Comparison of ENCODE assay signal across 17 cellular contexts in genomic region chr4:10168151-10168550, GRCh38. TPM values are rescaled to one million over a fixed set of nuclear protein-coding genes. Genes with fewer than 3 reads are reported as not detected.
DNase-seq lines count a peak whose midpoint lies in the region; ATAC-seq and TF ChIP-seq lines count a peak whose summit lies in the region.
"Had no signal": no experiment of that assay in that cellular context is flagged by ENCODE, and none has a peak within 500 bp of the region (broad histone marks: within the 10 kb centered on the region; RNA-seq: fewer than 3 reads in every experiment).

No MANE protein-coding gene starts in this region.

- no peak overlapping the region for H3K27ac Mint-ChIP-seq in T-helper 17 cell
- H3K27ac Mint-ChIP-seq: CD4-positive, alpha-beta T cell; GM23338 had no signal

- H3K4me3 Mint-ChIP-seq in T-helper 17 cell: no peak overlapping the region
- H3K4me3 Mint-ChIP-seq: CD4-positive, alpha-beta T cell; GM23338 had no signal

- H3K27me3 ChIP-seq in cardiac muscle cell (no peaks in the 10 kb centered on the region), upper lobe of right lung (no peaks in the 10 kb centered on the region)

- TF ChIP-seq CTCF in cardiac muscle cell (IDR thresholded peaks at IDR 0.05; ENCODE audit: low read depth, low read length): no peak
- no peak for TF ChIP-seq CTCF in fibroblast of the aortic adventitia (IDR thresholded peaks at IDR 0.05; ENCODE audit: insufficient read depth, low read length)
- no peak for TF ChIP-seq CTCF in upper lobe of right lung (IDR thresholded peaks at IDR 0.05)

- H3K4me1 ChIP-seq in cardiac muscle cell (ENCODE audit: low read depth) (peaks cover 40% of the 10 kb centered on the region), mesodermal cell (ENCODE audit: control insufficient read depth, insufficient read depth, low read length, poor library complexity, severe bottlenecking) (peaks cover 33% of the 10 kb centered on the region), upper lobe of right lung (peaks cover 5% of the 10 kb centered on the region)
- H3K4me1 ChIP-seq: A549 had no signal

- H3K9me3 ChIP-seq in cardiac muscle cell (ENCODE audit: low read depth): no peaks in the 10 kb centered on the region
- H3K9me3 ChIP-seq in mesodermal cell (ENCODE audit: control insufficient read depth, low read length): no peaks in the 10 kb centered on the region
- H3K9me3 ChIP-seq in upper lobe of right lung: no peaks in the 10 kb centered on the region
- H3K9me3 ChIP-seq in T-helper 17 cell (ENCODE audit: control insufficient read depth, low read length, poor library complexity, severe bottlenecking): no peaks in the 10 kb centered on the region
- H3K9me3 ChIP-seq: A549 had no signal

- H3K4me1 Mint-ChIP-seq in T-helper 17 cell: peaks cover 3% of the 10 kb centered on the region

- H3K36me3 Mint-ChIP-seq in T-helper 17 cell (ENCODE audit: low read depth): no peaks in the 10 kb centered on the region

- WGBS in mesodermal cell (ENCODE audit: insufficient coverage in 2 of 2), 2 experiments: 67 to 75% methylated on average over 2 to 3 of the region's 3 CpGs

- intact Hi-C loops in left cardiac atrium (cut with DNase I) (loop anchor here in 1 of 2 donors (10.0 kb wide), 1 partner anchor 67 kb away; no protein-coding TSS in a partner anchor), upper lobe of right lung (cut with DNase I) (loop anchor here (10.0 kb wide), 1 partner anchor 237 kb away; no protein-coding TSS in a partner anchor)

- DNase-seq in cardiac muscle cell (ENCODE audit: low read depth in 1 of 2, low spot score in 1 of 2) (peak in 1 of 2 donors; percentile 21), left cardiac atrium (no peak), fibroblast of the aortic adventitia (ENCODE audit: low read depth) (peak; percentile 52), upper lobe of right lung (no peak), T-helper 17 cell (no peak)
- DNase-seq: AML-193; Caco-2; CD4-positive, alpha-beta T cell; GDM1; HCEC 1CT had no signal

- ATAC-seq in left cardiac atrium: no peak
- no peak for ATAC-seq in upper lobe of right lung
- no peak for ATAC-seq in HG02885 (IDR thresholded peaks at IDR 0.05; ENCODE audit: poor library complexity, unreplicated experiment)
- ATAC-seq in HG02759 (IDR thresholded peaks at IDR 0.05; ENCODE audit: unreplicated experiment): no peak
- ATAC-seq in T-helper 17 cell: no peak
- ATAC-seq: A549, GM23338 had no signal

- no peaks in the 10 kb centered on the region for H3K27me3 Mint-ChIP-seq in T-helper 17 cell
- H3K27me3 Mint-ChIP-seq: CD4-positive, alpha-beta T cell had no signal

- H3K27ac ChIP-seq in cardiac muscle cell (peak overlapping the region; percentile 88), mesodermal cell (ENCODE audit: low read depth, low read length, severe bottlenecking) (peak overlapping the region; percentile 69), upper lobe of right lung (no peak overlapping the region)
- H3K27ac ChIP-seq: 22Rv1, A549, C4-2B had no signal

- H3K36me3 ChIP-seq in cardiac muscle cell (no peaks in the 10 kb centered on the region), mesodermal cell (ENCODE audit: control insufficient read depth, insufficient read depth, low read length) (no peaks in the 10 kb centered on the region), upper lobe of right lung (no peaks in the 10 kb centered on the region)

- H3K4me3 ChIP-seq in cardiac muscle cell (no peak overlapping the region), fibroblast of the aortic adventitia (ENCODE audit: low read depth, low read length) (no peak overlapping the region), mesodermal cell (ENCODE audit: extremely low read depth, insufficient read depth, low read length, poor library complexity, severe bottlenecking) (no peak overlapping the region), upper lobe of right lung (no peak overlapping the region)
- H3K4me3 ChIP-seq: A549, GM23338 had no signal

RNA-seq across cellular contexts. Expression of gene WDR1, which starts 51.6 kb away (rescaled TPM):
- total RNA-seq in cardiac muscle cell: 198 and 258 TPM in 2 replicates
- 276 and 347 TPM in 2 replicates for polyA plus RNA-seq in cardiac muscle cell
- total RNA-seq in left cardiac atrium: 100 to 1,000 TPM; 206 to 267 TPM
- 75.7 and 228 TPM in 2 replicates for total RNA-seq in fibroblast of the aortic adventitia (ENCODE audit: low replicate concordance)
- 278 TPM for polyA plus RNA-seq in mesodermal cell (2013, experiment 1 of 2)
- 225 TPM for polyA plus RNA-seq in mesodermal cell (2013, experiment 2 of 2)
- 234 TPM for total RNA-seq in upper lobe of right lung
- 100 to 1,000 TPM; 268 to 366 TPM for total RNA-seq in T-helper 17 cell
